In genomic region chr4:40502220-40502619, GRCh38 we compare ENCODE assay signal across 1 cellular context.
A peak's percentile ranks its signal among the peaks of the same experiment; 100 is the strongest.
TF ChIP-seq lines count a peak whose summit lies in the region.

No MANE protein-coding gene starts in this region.

TF ChIP-seq in K562, 482 proteins besides CTCF, POLR2A, EP300 and RAD21 (continued from another document):
- TF ChIP-seq, protein P1, sequence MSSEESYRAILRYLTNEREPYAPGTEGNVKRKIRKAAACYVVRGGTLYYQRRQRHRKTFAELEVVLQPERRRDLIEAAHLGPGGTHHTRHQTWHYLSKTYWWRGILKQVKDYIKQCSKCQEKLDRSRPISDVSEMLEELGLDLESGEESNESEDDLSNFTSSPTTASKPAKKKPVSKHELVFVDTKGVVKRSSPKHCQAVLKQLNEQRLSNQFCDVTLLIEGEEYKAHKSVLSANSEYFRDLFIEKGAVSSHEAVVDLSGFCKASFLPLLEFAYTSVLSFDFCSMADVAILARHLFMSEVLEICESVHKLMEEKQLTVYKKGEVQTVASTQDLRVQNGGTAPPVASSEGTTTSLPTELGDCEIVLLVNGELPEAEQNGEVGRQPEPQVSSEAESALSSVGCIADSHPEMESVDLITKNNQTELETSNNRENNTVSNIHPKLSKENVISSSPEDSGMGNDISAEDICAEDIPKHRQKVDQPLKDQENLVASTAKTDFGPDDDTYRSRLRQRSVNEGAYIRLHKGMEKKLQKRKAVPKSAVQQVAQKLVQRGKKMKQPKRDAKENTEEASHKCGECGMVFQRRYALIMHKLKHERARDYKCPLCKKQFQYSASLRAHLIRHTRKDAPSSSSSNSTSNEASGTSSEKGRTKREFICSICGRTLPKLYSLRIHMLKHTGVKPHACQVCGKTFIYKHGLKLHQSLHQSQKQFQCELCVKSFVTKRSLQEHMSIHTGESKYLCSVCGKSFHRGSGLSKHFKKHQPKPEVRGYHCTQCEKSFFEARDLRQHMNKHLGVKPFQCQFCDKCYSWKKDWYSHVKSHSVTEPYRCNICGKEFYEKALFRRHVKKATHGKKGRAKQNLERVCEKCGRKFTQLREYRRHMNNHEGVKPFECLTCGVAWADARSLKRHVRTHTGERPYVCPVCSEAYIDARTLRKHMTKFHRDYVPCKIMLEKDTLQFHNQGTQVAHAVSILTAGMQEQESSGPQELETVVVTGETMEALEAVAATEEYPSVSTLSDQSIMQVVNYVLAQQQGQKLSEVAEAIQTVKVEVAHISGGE (CRISPR knock-in tag; IDR thresholded peaks at IDR 0.05), result peak in 1 of 3 experiments; percentile 55; a peak in 2 of 6 replicates
- TF ChIP-seq SPI1 (IDR thresholded peaks at IDR 0.05; ENCODE audit: borderline replicate concordance, low read depth, low read length), result peak; percentile 73; the same call in 1 of the 2 replicates
